In genomic region chrX:112313201-112313600, GRCh38 we compare ENCODE assay signal across 15 cellular contexts.
A peak's percentile ranks its signal among the peaks of the same experiment; 100 is the strongest.
DNase-seq lines count a peak whose midpoint lies in the region; ATAC-seq lines count a peak whose summit lies in the region.
"Had no signal": no experiment of that assay in that cellular context is flagged by ENCODE, and none has a peak within 500 bp of the region (broad histone marks: within the 10 kb centered on the region; RNA-seq: fewer than 3 reads in every experiment).

No MANE protein-coding gene starts in this region.

- H3K27ac Mint-ChIP-seq in stimulated activated memory B cell treated with anti-CD40 and anti-IgM and Interleukin-4, amounts not matched to agents 10 μg/mL and 1 μg/mL and 100 μg/mL, for 72 hours = no peak overlapping the region
- H3K27ac Mint-ChIP-seq: CD4-positive, alpha-beta T cell; CD8-positive, alpha-beta T cell had no signal

- no peaks in the 10 kb centered on the region for H3K4me1 Mint-ChIP-seq in stimulated activated memory B cell treated with anti-CD40 and anti-IgM and Interleukin-4, amounts not matched to agents 10 μg/mL and 1 μg/mL and 100 μg/mL, for 72 hours

- no peak overlapping the region for H3K4me3 Mint-ChIP-seq in stimulated activated memory B cell treated with anti-CD40 and anti-IgM and Interleukin-4, amounts not matched to agents 10 μg/mL and 1 μg/mL and 100 μg/mL, for 72 hours
- H3K4me3 Mint-ChIP-seq: CD4-positive, alpha-beta T cell; CD8-positive, alpha-beta T cell had no signal

- DNase-seq in OCI-M1 (lab: John Stamatoyannopoulos, UW) (peak; percentile 43), NCI-H748 treated with DMSO at 0.1 percent for 48 hours (lab: John Stamatoyannopoulos, UW) (no peak), activated T-cell treated with anti-CD3 and anti-CD28 coated beads for 4 hours (no peak)
- DNase-seq: 8988T; ACHN; Caco-2; Calu3; CD4-positive, alpha-beta T cell; CD8-positive, alpha-beta T cell; DMS79 treated with DMSO at 0.1 percent for 48 hours; GF-D8 had no signal

- H3K36me3 Mint-ChIP-seq in stimulated activated memory B cell treated with anti-CD40 and anti-IgM and Interleukin-4, amounts not matched to agents 10 μg/mL and 1 μg/mL and 100 μg/mL, for 72 hours = no peaks in the 10 kb centered on the region
- H3K36me3 Mint-ChIP-seq: CD8-positive, alpha-beta T cell had no signal

- ATAC-seq in HG02852 (IDR thresholded peaks at IDR 0.05; ENCODE audit: unreplicated experiment) (peak; percentile 79), HG03565 (IDR thresholded peaks at IDR 0.05; ENCODE audit: unreplicated experiment) (peak; percentile 63), GM21576 (IDR thresholded peaks at IDR 0.05; ENCODE audit: unreplicated experiment) (no peak)
- ATAC-seq in stimulated activated memory B cell treated with anti-CD40 and anti-IgM and Interleukin-4, amounts not matched to agents 10 μg/mL and 1 μg/mL and 100 μg/mL, for 72 hours = no peak
- ATAC-seq: CD8-positive, alpha-beta T cell had no signal

- no peaks in the 10 kb centered on the region for H3K27me3 Mint-ChIP-seq in stimulated activated memory B cell treated with anti-CD40 and anti-IgM and Interleukin-4, amounts not matched to agents 10 μg/mL and 1 μg/mL and 100 μg/mL, for 72 hours
- H3K27me3 Mint-ChIP-seq: CD4-positive, alpha-beta T cell had no signal

- H3K9me3 Mint-ChIP-seq in stimulated activated memory B cell treated with anti-CD40 and anti-IgM and Interleukin-4, amounts not matched to agents 10 μg/mL and 1 μg/mL and 100 μg/mL, for 72 hours = peaks cover 2% of the 10 kb centered on the region
- H3K9me3 Mint-ChIP-seq: CD4-positive, alpha-beta T cell; CD8-positive, alpha-beta T cell had no signal

Comparison
In these comparisons a context has a peak if more than half of its experiments do, and no peak if none do; other contexts are left out.
1. ATAC-seq: peak in HG02852 (single experiment) and HG03565 (single experiment); none in stimulated activated memory B cell treated with anti-CD40 and anti-IgM and Interleukin-4, amounts not matched to agents 10 μg/mL and 1 μg/mL and 100 μg/mL, for 72 hours (single experiment) and GM21576 (single experiment).